22 cellular contexts compared by ENCODE assay signal in the genomic region with DNA sequence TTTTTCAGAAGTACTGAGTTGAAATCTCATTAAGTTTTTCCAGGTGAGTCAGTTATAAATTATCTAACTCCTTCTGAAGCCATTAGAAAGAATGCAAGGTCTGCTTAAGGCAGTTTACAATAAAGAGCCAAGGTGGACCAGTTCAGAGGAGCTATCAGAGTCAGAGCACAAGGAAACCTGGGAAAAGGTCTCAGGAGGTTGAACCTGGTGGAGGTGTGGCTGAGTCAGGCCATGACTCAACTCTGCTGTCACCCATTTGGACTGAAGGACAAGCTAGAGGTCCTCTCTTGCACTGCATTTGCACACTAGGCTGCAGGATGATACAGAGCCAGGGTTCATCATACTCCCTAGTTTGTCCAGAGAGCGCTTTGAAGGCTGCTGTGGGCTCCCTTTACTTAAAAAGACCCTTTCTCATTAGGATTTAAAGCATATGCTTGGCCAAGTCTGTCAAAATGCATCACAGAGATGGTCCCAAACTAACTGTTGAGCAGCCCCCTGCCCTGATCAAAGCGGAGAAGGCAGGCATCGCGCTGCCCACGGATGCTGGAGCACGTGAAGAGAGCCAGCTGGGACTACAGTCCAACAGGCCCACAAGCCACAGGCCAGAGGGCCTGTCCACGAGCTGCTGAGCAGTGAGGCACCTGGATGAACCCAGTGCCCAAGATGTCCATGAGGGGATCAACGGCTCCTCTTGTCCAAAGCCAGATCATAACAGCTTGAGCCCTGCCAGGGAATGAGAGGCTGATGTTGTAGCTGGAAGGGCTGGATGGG. TPM values are rescaled to one million over a fixed set of nuclear protein-coding genes. Genes with fewer than 3 reads are reported as not detected.
A peak's percentile ranks its signal among the peaks of the same experiment; 100 is the strongest.
DNase-seq lines count a peak whose midpoint lies in the region; ATAC-seq and FAIRE-seq lines count a peak whose summit lies in the region.
"Had no signal": no experiment of that assay in that cellular context is flagged by ENCODE, and none has a peak within 500 bp of the region (broad histone marks: within the 10 kb centered on the region; RNA-seq: fewer than 3 reads in every experiment).

No MANE protein-coding gene starts in this region.

- DNase-seq in cardiac septum (ENCODE audit: low spot score) (peak; percentile 67), right cardiac atrium (no peak), SW480 (ENCODE audit: low spot score) (peak; percentile 72), kidney tubule cell (ENCODE audit: low spot score) (peak; percentile 89), urothelium cell line (ENCODE audit: low spot score) (peak; percentile 36)
- DNase-seq in activated CD4-positive, alpha-beta T cell treated with anti-CD3 and anti-CD28 coated beads for 4 hours = no peak
- no peak for DNase-seq in NK-92 treated with Interleukin-12 subunit alpha and Interleukin-12 subunit beta, amount 100 ng/mL, for 24 hours (lab: John Stamatoyannopoulos, UW)
- DNase-seq: activated CD4-positive, alpha-beta T cell treated with anti-CD3 and anti-CD28 coated beads, Interleukin-2, amount 50 U/mL, for 1 hour; activated CD8-positive, alpha-beta memory T cell treated with anti-CD3 and anti-CD28 coated beads, Interleukin-2, amount 10 ng/mL, durations not matched to agents 7 days and 5 days; activated naive CD4-positive, alpha-beta T cell treated with anti-CD3 and anti-CD28 coated beads, Interleukin-2, amount 10 ng/mL, durations not matched to agents 7 days and 5 days; amniotic stem cell; cortex of kidney; DND-41; MG63; NCI-H2171; nucleus accumbens; upper lobe of right lung had no signal

- H3K4me3 ChIP-seq in right cardiac atrium (ENCODE audit: low read length) = no peak overlapping the region
- H3K4me3 ChIP-seq: A549, MG63, upper lobe of right lung had no signal

- H3K27ac ChIP-seq in right cardiac atrium (ENCODE audit: low read length) = no peak overlapping the region
- H3K27ac ChIP-seq: upper lobe of right lung, VCaP had no signal

- no peaks in the 10 kb centered on the region for H3K4me1 ChIP-seq in right cardiac atrium (ENCODE audit: control insufficient read depth, insufficient read depth, low read length)
- H3K4me1 ChIP-seq: upper lobe of right lung had no signal

- no peak for ATAC-seq in right cardiac atrium
- no peak for ATAC-seq in HG02642 (IDR thresholded peaks at IDR 0.05; ENCODE audit: poor library complexity, unreplicated experiment)
- ATAC-seq: activated CD8-positive, alpha-beta memory T cell treated with anti-CD3 and anti-CD28 coated beads, Interleukin-2, amount 10 ng/mL, durations not matched to agents 7 days and 5 days; stimulated activated effector memory CD8-positive, alpha-beta T cell treated with anti-CD3 and anti-CD28 coated beads, Interleukin-12 subunit alpha, Interleukin-12 subunit beta, amount 100 ng/mL, for 72 hours; upper lobe of right lung had no signal

- H3K27me3 ChIP-seq in right cardiac atrium (ENCODE audit: control insufficient read depth, insufficient read depth) = no peaks in the 10 kb centered on the region
- H3K27me3 ChIP-seq: MG63 had no signal

- no peak for FAIRE-seq in urothelium cell line (lab: Jason Lieb, UNC)
- FAIRE-seq: A549, H1 had no signal

- no peaks in the 10 kb centered on the region for H3K9me3 ChIP-seq in right cardiac atrium (ENCODE audit: control insufficient read depth, low read length)
- H3K9me3 ChIP-seq: A549, MG63, upper lobe of right lung had no signal

- intact Hi-C loops in cardiac septum (cut with DNase I) = no loop called here
- intact Hi-C loops in right cardiac atrium (cut with DNase I) = no loop called here

- WGBS in right cardiac atrium = 73% methylated on average over 8 of the region's 8 CpGs

RNA-seq across cellular contexts. Expression of gene MRPS22, which starts 26.0 kb away (rescaled TPM):
- 67.6 TPM for total RNA-seq in cardiac septum
- total RNA-seq in right cardiac atrium = 10 to 100 TPM; 51.8 to 68.4 (median 56.4) TPM
- polyA plus RNA-seq in right cardiac atrium = 91.5 TPM

Comparison
In these comparisons a context has a peak if more than half of its experiments do, and no peak if none do; other contexts are left out.
1. DNase-seq: peak in cardiac septum (single experiment), SW480 (single experiment), kidney tubule cell (single experiment) and urothelium cell line (single experiment); none in right cardiac atrium (0 of 3), activated CD4-positive, alpha-beta T cell treated with anti-CD3 and anti-CD28 coated beads for 4 hours (0 of 2) and NK-92 treated with Interleukin-12 subunit alpha and Interleukin-12 subunit beta, amount 100 ng/mL, for 24 hours (single experiment).